22 cellular contexts compared by ENCODE assay signal in the genomic region with DNA sequence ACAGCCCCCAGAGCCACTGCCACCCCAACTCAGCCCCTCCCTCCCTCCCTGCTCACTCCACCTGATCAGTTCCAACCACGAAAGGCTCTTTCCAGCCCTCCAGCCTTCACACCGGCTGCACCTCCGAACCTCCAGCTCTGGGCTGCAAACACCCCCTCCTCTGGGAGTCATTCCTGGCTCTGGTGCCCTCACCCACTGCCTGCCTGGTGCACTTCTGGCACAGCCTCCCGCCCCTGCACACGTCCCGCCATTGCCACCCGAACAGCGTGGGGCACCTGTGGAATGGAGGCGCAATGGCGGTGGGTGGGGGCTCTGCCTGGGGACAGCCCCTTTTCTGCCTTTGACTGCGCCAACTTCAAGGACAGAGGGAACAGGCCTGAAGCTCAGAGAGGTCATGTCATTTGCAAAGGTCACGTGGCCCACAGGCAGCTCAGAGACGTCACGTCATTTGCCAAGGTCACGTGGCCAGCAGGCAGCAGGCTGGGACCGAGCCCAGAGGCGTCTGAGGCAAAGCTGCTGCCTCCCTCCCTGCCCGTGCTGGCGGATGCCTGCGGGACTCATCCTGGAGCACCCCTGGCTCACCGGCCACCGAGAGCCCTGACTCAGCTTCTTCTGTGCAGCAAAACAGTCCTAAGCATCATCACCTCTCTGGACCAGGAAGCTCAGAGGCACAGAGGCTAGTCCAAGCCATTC.
A peak's percentile ranks its signal among the peaks of the same experiment; 100 is the strongest.
DNase-seq lines count a peak whose midpoint lies in the region; ATAC-seq, FAIRE-seq and TF ChIP-seq lines count a peak whose summit lies in the region.
"Had no signal": no experiment of that assay in that cellular context is flagged by ENCODE, and none has a peak within 500 bp of the region (broad histone marks: within the 10 kb centered on the region; RNA-seq: fewer than 3 reads in every experiment).

No MANE protein-coding gene starts in this region.

- H3K4me3 Mint-ChIP-seq in glutamatergic neuron (ENCODE audit: unreplicated experiment): no peak overlapping the region
- H3K4me3 Mint-ChIP-seq: activated naive CD8-positive, alpha-beta T cell; CD8-positive, alpha-beta T cell; natural killer cell had no signal

- no peak overlapping the region for H3K27ac Mint-ChIP-seq in glutamatergic neuron (ENCODE audit: unreplicated experiment)
- H3K27ac Mint-ChIP-seq: natural killer cell, progenitor cell of endocrine pancreas had no signal

- H3K9me3 Mint-ChIP-seq in glutamatergic neuron (ENCODE audit: unreplicated experiment): peaks cover 1% of the 10 kb centered on the region
- H3K9me3 Mint-ChIP-seq: CD8-positive, alpha-beta T cell; natural killer cell had no signal

- no peaks in the 10 kb centered on the region for H3K4me1 ChIP-seq in lower lobe of right lung
- H3K4me1 ChIP-seq: gastrocnemius medialis, SJCRH30, uterus had no signal

- H3K4me1 Mint-ChIP-seq in glutamatergic neuron (ENCODE audit: low read depth, unreplicated experiment): no peaks in the 10 kb centered on the region
- H3K4me1 Mint-ChIP-seq: natural killer cell had no signal

- no peak overlapping the region for H3K4me3 ChIP-seq in lower lobe of right lung
- H3K4me3 ChIP-seq: esophagus muscularis mucosa, gastrocnemius medialis, SJCRH30, uterus had no signal

- no peaks in the 10 kb centered on the region for H3K9me3 ChIP-seq in lower lobe of right lung
- H3K9me3 ChIP-seq: esophagus muscularis mucosa, gastrocnemius medialis, uterus had no signal

- no peaks in the 10 kb centered on the region for H3K36me3 Mint-ChIP-seq in glutamatergic neuron (ENCODE audit: unreplicated experiment)
- H3K36me3 Mint-ChIP-seq: activated naive CD8-positive, alpha-beta T cell; CD8-positive, alpha-beta T cell; natural killer cell had no signal

- H3K27me3 Mint-ChIP-seq in glutamatergic neuron (ENCODE audit: unreplicated experiment): peaks cover 3% of the 10 kb centered on the region
- H3K27me3 Mint-ChIP-seq: activated naive CD8-positive, alpha-beta T cell; progenitor cell of endocrine pancreas had no signal

- H3K27ac ChIP-seq in lower lobe of right lung: no peak overlapping the region
- H3K27ac ChIP-seq: esophagus muscularis mucosa, gastrocnemius medialis, SJCRH30, uterus had no signal

- no peaks in the 10 kb centered on the region for H3K36me3 ChIP-seq in lower lobe of right lung
- H3K36me3 ChIP-seq: esophagus muscularis mucosa, gastrocnemius medialis, SJCRH30, uterus had no signal

- ATAC-seq in Right ventricle myocardium inferior (peak; percentile 93), lower lobe of right lung (no peak), HG03135 (IDR thresholded peaks at IDR 0.05; ENCODE audit: unreplicated experiment) (no peak)
- ATAC-seq: CD8-positive, alpha-beta T cell; gastrocnemius medialis had no signal

- intact Hi-C loops in Right ventricle myocardium inferior (cut with DNase I) (no loop called here), lower lobe of right lung (cut with DNase I) (no loop called here)

- TF ChIP-seq CTCF in lower lobe of right lung (IDR thresholded peaks at IDR 0.05) (no peak), glutamatergic neuron (IDR thresholded peaks at IDR 0.05; ENCODE audit: partially characterized antibody, unreplicated experiment) (no peak)

- no peaks in the 10 kb centered on the region for H3K27me3 ChIP-seq in lower lobe of right lung (ENCODE audit: low read depth)
- H3K27me3 ChIP-seq: esophagus muscularis mucosa, gastrocnemius medialis, SJCRH30, uterus had no signal

- peak; percentile 48 for FAIRE-seq in urothelium cell line (lab: Jason Lieb, UNC)

- peak; percentile 87 for DNase-seq in NCI-H2171 treated with DMSO at 0.1 percent for 48 hours (lab: John Stamatoyannopoulos, UW)
- peak; percentile 88 for DNase-seq in Right ventricle myocardium inferior (ENCODE audit: missing footprints)
- peak; percentile 39 for DNase-seq in lower lobe of right lung
- no peak for DNase-seq in urothelium cell line (ENCODE audit: low spot score)
- no peak for DNase-seq in NCI-H526 (lab: John Stamatoyannopoulos, UW)
- DNase-seq in glutamatergic neuron: no peak
- DNase-seq: activated CD4-positive, alpha-beta T cell treated with anti-CD3 and anti-CD28 coated beads for 48 hours; gastrocnemius medialis; GDM1; GOT3; KG1; kidney glomerular epithelial cell; natural killer cell; NCI-H1436 treated with DMSO at 0.1 percent for 48 hours; NCI-H774; SJCRH30 had no signal

Comparison
In these comparisons a context has a peak if more than half of its experiments do, and no peak if none do; other contexts are left out.
1. DNase-seq: peak in NCI-H2171 treated with DMSO at 0.1 percent for 48 hours (single experiment), Right ventricle myocardium inferior (single experiment) and lower lobe of right lung (single experiment); none in urothelium cell line (single experiment), NCI-H526 (0 of 2) and glutamatergic neuron (single experiment).